ENCODE assay signal across 8 cellular contexts in genomic region chr21:43718872-43719747, GRCh38. TPM values are rescaled to one million over a fixed set of nuclear protein-coding genes. Genes with fewer than 3 reads are reported as not detected.
DNase-seq lines count a peak whose midpoint lies in the region; ATAC-seq and TF ChIP-seq lines count a peak whose summit lies in the region.

TSS of gene PDXK (plus strand) at chr21:43719129. CDS start at chr21:43719295, 166 bp downstream.

- H3K9me2 ChIP-seq in PC-3 (replicated peaks; ENCODE audit: low read length), result no peaks in the 10 kb centered on the region

- CTCF ChIA-PET in PC-3 (lab: Charles Lee), result no interaction called here

- peak within 1 kb of the TSS; percentile 94 for H3K9ac ChIP-seq in PC-3 (ENCODE audit: low read length)

- peaks cover 32% of the 10 kb centered on the region for H4K20me1 ChIP-seq in PC-3 (ENCODE audit: low read length)

- no peaks in the 10 kb centered on the region for H3K9me3 ChIP-seq in PC-3 (ENCODE audit: low read length)

- POLR2A ChIA-PET in PC-3 (lab: Charles Lee; ENCODE audit: unreplicated experiment), result no interaction called here

- peak within 1 kb of the TSS; percentile 77 for H3K4me3 ChIP-seq in PC-3 (ENCODE audit: low read length)

- no TSS peak for BruUV-seq in PC-3 (replicated peaks; lab: Mats Ljungman, UMichigan)

- H3F3A ChIP-seq in PC-3 (ENCODE audit: low read length, unreplicated experiment), result no peaks in the 10 kb centered on the region

- peak within 1 kb of the TSS; percentile 84 for H2AFZ ChIP-seq in PC-3 (ENCODE audit: low read length)

- peaks cover 13% of the 10 kb centered on the region; the same call in 1 of the 2 replicates for H3K36me3 ChIP-seq in PC-3 (ENCODE audit: low read depth, low read length)

- H3K79me2 ChIP-seq in PC-3 (ENCODE audit: low read length), result peaks cover 56% of the 10 kb centered on the region

- intact Hi-C loops in PC-3 (cut with micrococcal nuclease), result loop anchor here (1.0 kb wide), 1 partner anchor 49 kb away; no protein-coding TSS in a partner anchor

- H3K4me2 ChIP-seq in PC-3 (ENCODE audit: low read length), result peak within 1 kb of the TSS; percentile 98

- ATAC-seq in GM19467 (IDR thresholded peaks at IDR 0.05; ENCODE audit: unreplicated experiment) (peak; percentile 66), PC-3 (peak; percentile 82), esophagus mucosa (peak; percentile 86)

- peak; percentile 47; the same call in 1 of the 2 replicates for TF ChIP-seq CTCF in PC-3 (conservative IDR thresholded peaks at IDR 0.05; ENCODE audit: low read depth, low read length)

- DNase-seq in COR-L47 (lab: John Stamatoyannopoulos, UW) (peak; percentile 74), HPDE6-E6E7 (ENCODE audit: extremely low spot score) (peak; percentile 56), PC-3 (peak; percentile 95), myocyte (ENCODE audit: low read depth) (peak; percentile 89)
- peak; percentile 84 to 87 for DNase-seq in activated T-cell treated with anti-CD3 and anti-CD28 coated beads, Interleukin-2, amount 50 U/mL, for 48 hours
- peak; percentile 42 to 77 for DNase-seq in stimulated activated CD8-positive, alpha-beta memory T cell treated with anti-CD3 and anti-CD28 coated beads, Interleukin-7, amount 100 ng/mL, for 4 hours (ENCODE audit: low read depth in 2 of 2)

- H3K27ac ChIP-seq in PC-3 (ENCODE audit: low read length), result peak within 1 kb of the TSS; percentile 71

- H3K27me3 ChIP-seq in PC-3 (ENCODE audit: low read length), result no peaks in the 10 kb centered on the region

- H3K4me1 ChIP-seq in PC-3 (ENCODE audit: insufficient read depth, low read length), result peaks cover 30% of the 10 kb centered on the region

RNA-seq across cellular contexts. Expression of gene PDXK, which starts in this region (rescaled TPM):
- total RNA-seq in PC-3 (2014; rRNA removed) (423 and 464 TPM in 2 replicates), esophagus mucosa (134 TPM), myocyte (55.6 and 87.0 TPM in 2 replicates)
- polyA plus RNA-seq in myocyte (2012), result 212 TPM

Comparison
In these comparisons a context has a peak if more than half of its experiments do, and no peak if none do; other contexts are left out.
1. Peak in every context shown above with its lines: DNase-seq, ATAC-seq, H3K4me3 ChIP-seq and H3K27ac ChIP-seq.